In genomic region chr1:153612755-153613331, GRCh38 we compare ENCODE assay signal across 8 cellular contexts. TPM values are rescaled to one million over a fixed set of nuclear protein-coding genes. Genes with fewer than 3 reads are reported as not detected.
DNase-seq lines count a peak whose midpoint lies in the region; ATAC-seq and TF ChIP-seq lines count a peak whose summit lies in the region.

TSS of gene S100A16 (minus strand) at chr1:153613137. CDS start at chr1:153608151, 4,986 bp downstream.

- H3K27me3 ChIP-seq in SJSA1 (replicated peaks): no peaks in the 10 kb centered on the region

- H3K36me3 ChIP-seq in SJSA1: peaks cover 6% of the 10 kb centered on the region

- intact Hi-C loops in activated T-helper 2 cell treated with anti-CD3 and anti-CD28 coated beads, Interferon-gamma antibody, Interleukin-2, Interleukin-4, amounts not matched to agents 10 μg/mL and 5 μg/mL and 100 μg/mL, durations not matched to agents 14 hours and 24 hours and 36 hours (cut with micrococcal nuclease): no loop called here

- no peak for ATAC-seq in natural killer cell treated with Interleukin-12 subunit alpha and Interleukin-12 subunit beta and Interleukin-15 and Interleukin-18, amount 100 ng/mL, for 72 hours
- ATAC-seq in GM21619 (IDR thresholded peaks at IDR 0.05; ENCODE audit: unreplicated experiment): no peak

- DNase-seq in AG10803 (ENCODE audit: low read depth): peak; percentile 73
- DNase-seq in SJSA1 (ENCODE audit: low read depth in 1 of 2, low spot score in 2 of 2): no peak
- peak; percentile 73 for DNase-seq in fibroblast of pulmonary artery (ENCODE audit: low read depth)
- no peak for DNase-seq in neural crest cell (ENCODE audit: low read depth, low spot score)
- DNase-seq in natural killer cell treated with Interleukin-12 subunit alpha and Interleukin-12 subunit beta and Interleukin-15 and Interleukin-18, amount 100 ng/mL, for 72 hours (ENCODE audit: low spot score): no peak
- no peak for DNase-seq in KG1 (lab: John Stamatoyannopoulos, UW)
- no peak for DNase-seq in activated T-helper 2 cell treated with anti-CD3 and anti-CD28 coated beads, Interferon-gamma antibody, Interleukin-2, Interleukin-4, amounts not matched to agents 10 μg/mL and 5 μg/mL and 100 μg/mL, durations not matched to agents 14 hours and 24 hours and 36 hours (ENCODE audit: low spot score)

- TF ChIP-seq CTCF in AG10803 (conservative IDR thresholded peaks at IDR 0.05; ENCODE audit: low read length): no peak
- no peak for TF ChIP-seq CTCF in fibroblast of pulmonary artery (IDR thresholded peaks at IDR 0.05; ENCODE audit: low read length, missing control alignments)
- TF ChIP-seq CTCF in neural crest cell (conservative IDR thresholded peaks at IDR 0.05): no peak

- no peaks in the 10 kb centered on the region for H3K9me3 ChIP-seq in SJSA1 (replicated peaks)

- H3K4me3 ChIP-seq in AG10803 (ENCODE audit: low read length) (peak within 1 kb of the TSS; percentile 95), SJSA1 (peak within 1 kb of the TSS; percentile 41), fibroblast of pulmonary artery (replicated peaks; ENCODE audit: low read depth, low read length) (peak within 1 kb of the TSS; percentile 90)

- H3K27ac ChIP-seq in SJSA1: no peak within 1 kb of the TSS

- no peaks in the 10 kb centered on the region for H3K27me3 Mint-ChIP-seq in neural crest cell (ENCODE audit: low read depth)
- peaks cover 0 to 3% of the 10 kb centered on the region in 2 donors for H3K27me3 Mint-ChIP-seq in natural killer cell treated with Interleukin-12 subunit alpha and Interleukin-12 subunit beta and Interleukin-15 and Interleukin-18, amount 100 ng/mL, for 72 hours
- H3K27me3 Mint-ChIP-seq in activated T-helper 2 cell treated with anti-CD3 and anti-CD28 coated beads, Interferon-gamma antibody, Interleukin-2, Interleukin-4, amounts not matched to agents 10 μg/mL and 5 μg/mL and 100 μg/mL, durations not matched to agents 14 hours and 24 hours and 36 hours (ENCODE audit: low read depth): no peaks in the 10 kb centered on the region

- no peaks in the 10 kb centered on the region for H3K9me3 Mint-ChIP-seq in neural crest cell
- H3K9me3 Mint-ChIP-seq in natural killer cell treated with Interleukin-12 subunit alpha and Interleukin-12 subunit beta and Interleukin-15 and Interleukin-18, amount 100 ng/mL, for 72 hours: no peaks in the 10 kb centered on the region
- H3K9me3 Mint-ChIP-seq in activated T-helper 2 cell treated with anti-CD3 and anti-CD28 coated beads, Interferon-gamma antibody, Interleukin-2, Interleukin-4, amounts not matched to agents 10 μg/mL and 5 μg/mL and 100 μg/mL, durations not matched to agents 14 hours and 24 hours and 36 hours: no peaks in the 10 kb centered on the region

- H3K27ac Mint-ChIP-seq in neural crest cell (ENCODE audit: unreplicated experiment): peak within 1 kb of the TSS; percentile 89
- no peak within 1 kb of the TSS for H3K27ac Mint-ChIP-seq in natural killer cell treated with Interleukin-12 subunit alpha and Interleukin-12 subunit beta and Interleukin-15 and Interleukin-18, amount 100 ng/mL, for 72 hours
- H3K27ac Mint-ChIP-seq in activated T-helper 2 cell treated with anti-CD3 and anti-CD28 coated beads, Interferon-gamma antibody, Interleukin-2, Interleukin-4, amounts not matched to agents 10 μg/mL and 5 μg/mL and 100 μg/mL, durations not matched to agents 14 hours and 24 hours and 36 hours: no peak within 1 kb of the TSS

- H3K4me1 Mint-ChIP-seq in neural crest cell: peaks cover 39% of the 10 kb centered on the region
- peaks cover 0 to 4% of the 10 kb centered on the region in 2 donors for H3K4me1 Mint-ChIP-seq in natural killer cell treated with Interleukin-12 subunit alpha and Interleukin-12 subunit beta and Interleukin-15 and Interleukin-18, amount 100 ng/mL, for 72 hours (ENCODE audit: low read depth in 2 of 2)
- H3K4me1 Mint-ChIP-seq in activated T-helper 2 cell treated with anti-CD3 and anti-CD28 coated beads, Interferon-gamma antibody, Interleukin-2, Interleukin-4, amounts not matched to agents 10 μg/mL and 5 μg/mL and 100 μg/mL, durations not matched to agents 14 hours and 24 hours and 36 hours (ENCODE audit: low read depth): peaks cover 2% of the 10 kb centered on the region

- H3K4me1 ChIP-seq in SJSA1 (replicated peaks): peaks cover 52% of the 10 kb centered on the region

- H3K4me3 Mint-ChIP-seq in neural crest cell: no peak within 1 kb of the TSS
- H3K4me3 Mint-ChIP-seq in natural killer cell treated with Interleukin-12 subunit alpha and Interleukin-12 subunit beta and Interleukin-15 and Interleukin-18, amount 100 ng/mL, for 72 hours: no peak within 1 kb of the TSS
- no peak within 1 kb of the TSS for H3K4me3 Mint-ChIP-seq in activated T-helper 2 cell treated with anti-CD3 and anti-CD28 coated beads, Interferon-gamma antibody, Interleukin-2, Interleukin-4, amounts not matched to agents 10 μg/mL and 5 μg/mL and 100 μg/mL, durations not matched to agents 14 hours and 24 hours and 36 hours (ENCODE audit: low read depth)

- H3K36me3 Mint-ChIP-seq in neural crest cell (ENCODE audit: low read depth): no peaks in the 10 kb centered on the region
- H3K36me3 Mint-ChIP-seq in natural killer cell treated with Interleukin-12 subunit alpha and Interleukin-12 subunit beta and Interleukin-15 and Interleukin-18, amount 100 ng/mL, for 72 hours: no peaks in the 10 kb centered on the region
- H3K36me3 Mint-ChIP-seq in activated T-helper 2 cell treated with anti-CD3 and anti-CD28 coated beads, Interferon-gamma antibody, Interleukin-2, Interleukin-4, amounts not matched to agents 10 μg/mL and 5 μg/mL and 100 μg/mL, durations not matched to agents 14 hours and 24 hours and 36 hours (ENCODE audit: low read depth): no peaks in the 10 kb centered on the region

RNA-seq across cellular contexts. Expression of gene S100A16, which starts in this region (rescaled TPM):
- total RNA-seq in SJSA1 (2014; rRNA removed; shearing (Covaris generic)): 38.8 and 39.8 TPM in 2 replicates
- total RNA-seq in neural crest cell: 5.3 and 7.1 TPM in 2 replicates
- total RNA-seq in natural killer cell treated with Interleukin-12 subunit alpha and Interleukin-12 subunit beta and Interleukin-15 and Interleukin-18, amount 100 ng/mL, for 72 hours: not detected
- total RNA-seq in activated T-helper 2 cell treated with anti-CD3 and anti-CD28 coated beads, Interferon-gamma antibody, Interleukin-2, Interleukin-4, amounts not matched to agents 10 μg/mL and 5 μg/mL and 100 μg/mL, durations not matched to agents 14 hours and 24 hours and 36 hours: not detected in 2 replicates

Comparison
In these comparisons a context has a peak if more than half of its experiments do, and no peak if none do; other contexts are left out.
1. DNase-seq: peak in AG10803 (single experiment) and fibroblast of pulmonary artery (single experiment); none in SJSA1 (0 of 2), neural crest cell (single experiment), natural killer cell treated with Interleukin-12 subunit alpha and Interleukin-12 subunit beta and Interleukin-15 and Interleukin-18, amount 100 ng/mL, for 72 hours (single experiment), KG1 (single experiment) and activated T-helper 2 cell treated with anti-CD3 and anti-CD28 coated beads, Interferon-gamma antibody, Interleukin-2, Interleukin-4, amounts not matched to agents 10 μg/mL and 5 μg/mL and 100 μg/mL, durations not matched to agents 14 hours and 24 hours and 36 hours (single experiment).
2. H3K4me3 ChIP-seq: peak in every context shown above with its lines; median percentile 95 in AG10803; 90 in fibroblast of pulmonary artery; 41 in SJSA1.